ENCODE assay signal across 11 cellular contexts in the genomic region with DNA sequence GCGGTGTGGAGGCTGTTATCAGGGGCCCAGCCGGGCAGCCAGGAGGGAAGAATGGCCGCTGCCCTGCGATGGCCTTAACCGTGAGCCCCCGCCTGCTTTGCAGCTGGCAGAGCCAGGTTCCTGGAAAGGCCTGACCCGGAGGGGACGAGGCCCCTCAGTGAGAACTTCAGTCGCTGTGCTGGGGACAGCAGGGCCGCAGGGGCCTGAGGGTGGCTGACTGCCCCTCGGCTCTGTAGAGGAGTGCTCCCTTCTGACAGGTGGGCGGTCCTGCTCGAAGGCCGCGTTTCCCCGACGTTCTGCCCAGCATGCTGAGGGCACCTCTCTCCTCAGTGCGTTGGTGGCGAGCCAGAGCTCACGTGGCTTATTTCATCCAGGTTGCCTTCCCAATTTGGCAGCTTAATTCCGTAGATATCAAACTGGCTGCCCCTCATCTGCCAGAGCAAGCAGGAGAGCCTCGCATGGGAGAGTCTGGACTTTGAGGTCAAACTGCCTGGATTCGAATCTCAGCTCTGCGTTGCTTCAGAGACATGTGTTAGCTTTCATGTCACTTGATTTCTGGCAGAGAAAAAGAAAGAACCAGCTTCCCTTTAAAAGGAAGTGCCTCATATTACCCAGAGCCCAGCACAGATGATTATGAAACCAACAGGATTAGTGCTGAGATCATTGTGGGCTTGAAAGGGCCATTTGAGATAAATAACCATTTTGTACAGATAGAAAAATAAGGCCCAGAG.
DNase-seq lines count a peak whose midpoint lies in the region; ATAC-seq and TF ChIP-seq lines count a peak whose summit lies in the region.
"Had no signal": no experiment of that assay in that cellular context is flagged by ENCODE, and none has a peak within 500 bp of the region (broad histone marks: within the 10 kb centered on the region; RNA-seq: fewer than 3 reads in every experiment).

No MANE protein-coding gene starts in this region.

- peak; percentile 80 to 88 for DNase-seq in AML-193 (lab: John Stamatoyannopoulos, UW)
- DNase-seq in NOMO-1 (lab: John Stamatoyannopoulos, UW; ENCODE audit: unreplicated experiment in 2 of 2), result peak; percentile 81 to 90
- DNase-seq in esophagus squamous epithelium (lab: John Stamatoyannopoulos, UW), result no peak
- DNase-seq in neural progenitor cell (ENCODE audit: low spot score), result no peak
- DNase-seq in NCI-H2171 treated with DMSO at 0.1 percent for 48 hours (lab: John Stamatoyannopoulos, UW), result no peak
- DNase-seq in stimulated activated CD4-positive, alpha-beta T cell treated with anti-CD3 and anti-CD28 coated beads, Interleukin-15, amount 100 ng/mL, for 24 hours, result no peak
- DNase-seq in activated CD4-positive, alpha-beta T cell treated with anti-CD3 and anti-CD28 coated beads for 36 hours, result no peak
- no peak for DNase-seq in NCI-H2171 (lab: John Stamatoyannopoulos, UW)
- DNase-seq: DND-41, GOT3 had no signal

- ATAC-seq in activated CD4-positive, alpha-beta T cell treated with anti-CD3 and anti-CD28 coated beads for 36 hours, result no peak

- peak overlapping the region; percentile 18 for H3K27ac Mint-ChIP-seq in neural progenitor cell
- no peak overlapping the region for H3K27ac Mint-ChIP-seq in activated CD4-positive, alpha-beta T cell treated with anti-CD3 and anti-CD28 coated beads for 36 hours

- no peaks in the 10 kb centered on the region for H3K27me3 ChIP-seq in esophagus squamous epithelium
- H3K27me3 ChIP-seq in neural progenitor cell, result no peaks in the 10 kb centered on the region

- H3K79me2 ChIP-seq in neural progenitor cell (ENCODE audit: low read depth), result no peaks in the 10 kb centered on the region

- no peak overlapping the region for H3K4me2 ChIP-seq in neural progenitor cell

- 76 to 92% methylated on average over 6 to 9 of the region's 24 CpGs for WGBS in esophagus squamous epithelium, 2 donors

- peaks cover 10% of the 10 kb centered on the region for H3K27me3 Mint-ChIP-seq in neural progenitor cell (ENCODE audit: insufficient read depth, low read depth)
- H3K27me3 Mint-ChIP-seq in activated CD4-positive, alpha-beta T cell treated with anti-CD3 and anti-CD28 coated beads for 36 hours, result no peaks in the 10 kb centered on the region

- TF ChIP-seq POLR2A in esophagus squamous epithelium (IDR thresholded peaks at IDR 0.05), result no peak

- H3K9me3 ChIP-seq in esophagus squamous epithelium, result no peaks in the 10 kb centered on the region
- H3K9me3 ChIP-seq in neural progenitor cell (ENCODE audit: low read depth), result no peaks in the 10 kb centered on the region

- H3K4me1 ChIP-seq in esophagus squamous epithelium (peaks cover 0 to 32% (median 9%) of the 10 kb centered on the region in 3 donors), neural progenitor cell (peaks cover 11% of the 10 kb centered on the region)

- POLR2A ChIA-PET in activated CD4-positive, alpha-beta T cell treated with anti-CD3 and anti-CD28 coated beads for 36 hours (lab: Charles Lee), result no interaction called here

- no peak overlapping the region for H3K9ac ChIP-seq in neural progenitor cell

- H3K36me3 Mint-ChIP-seq in neural progenitor cell, result peaks cover 14% of the 10 kb centered on the region
- H3K36me3 Mint-ChIP-seq in activated CD4-positive, alpha-beta T cell treated with anti-CD3 and anti-CD28 coated beads for 36 hours (ENCODE audit: low read depth), result peaks cover 4% of the 10 kb centered on the region

- TF ChIP-seq CTCF in esophagus squamous epithelium (IDR thresholded peaks at IDR 0.05), result no peak
- TF ChIP-seq CTCF in neural progenitor cell (IDR thresholded peaks at IDR 0.05), result no peak

- intact Hi-C loops in esophagus squamous epithelium (cut with DNase I), result no loop called here
- intact Hi-C loops in activated CD4-positive, alpha-beta T cell treated with anti-CD3 and anti-CD28 coated beads for 36 hours (cut with DNase I, micrococcal nuclease), result no loop called here

- no peak overlapping the region for H3K4me3 Mint-ChIP-seq in neural progenitor cell
- H3K4me3 Mint-ChIP-seq in activated CD4-positive, alpha-beta T cell treated with anti-CD3 and anti-CD28 coated beads for 36 hours, result no peak overlapping the region
- H3K4me3 Mint-ChIP-seq: WTC11 had no signal

- H3K4me1 Mint-ChIP-seq in neural progenitor cell, result peaks cover 37% of the 10 kb centered on the region
- no peaks in the 10 kb centered on the region for H3K4me1 Mint-ChIP-seq in activated CD4-positive, alpha-beta T cell treated with anti-CD3 and anti-CD28 coated beads for 36 hours

- H3F3A ChIP-seq in neural progenitor cell (ENCODE audit: low read depth), result no peaks in the 10 kb centered on the region

- CTCF ChIA-PET in activated CD4-positive, alpha-beta T cell treated with anti-CD3 and anti-CD28 coated beads for 36 hours (lab: Charles Lee), result no interaction called here

- no peaks in the 10 kb centered on the region for H4K20me1 ChIP-seq in neural progenitor cell (ENCODE audit: low read depth)

- H3K27ac ChIP-seq in esophagus squamous epithelium (peak overlapping the region; percentile 60 to 92 (median 78)), neural progenitor cell (no peak overlapping the region)

- H3K36me3 ChIP-seq in esophagus squamous epithelium (peaks cover 0 to 39% (median 0%) of the 10 kb centered on the region in 3 donors), neural progenitor cell (no peaks in the 10 kb centered on the region)

- no peak overlapping the region for H2AFZ ChIP-seq in neural progenitor cell (replicated peaks)

- peak overlapping the region in 1 of 4 donors; percentile 30 for H3K4me3 ChIP-seq in esophagus squamous epithelium
- H3K4me3 ChIP-seq in neural progenitor cell, result no peak overlapping the region

- no peaks in the 10 kb centered on the region for H3K9me3 Mint-ChIP-seq in neural progenitor cell
- H3K9me3 Mint-ChIP-seq in activated CD4-positive, alpha-beta T cell treated with anti-CD3 and anti-CD28 coated beads for 36 hours (ENCODE audit: low read depth), result no peaks in the 10 kb centered on the region
- H3K9me3 Mint-ChIP-seq: WTC11 had no signal

Comparison
In these comparisons a context has a peak if more than half of its experiments do, and no peak if none do; other contexts are left out.
1. DNase-seq: peak in AML-193 (2 of 2) and NOMO-1 (2 of 2); none in esophagus squamous epithelium (single experiment), neural progenitor cell (single experiment), NCI-H2171 treated with DMSO at 0.1 percent for 48 hours (single experiment), stimulated activated CD4-positive, alpha-beta T cell treated with anti-CD3 and anti-CD28 coated beads, Interleukin-15, amount 100 ng/mL, for 24 hours (single experiment), activated CD4-positive, alpha-beta T cell treated with anti-CD3 and anti-CD28 coated beads for 36 hours (single experiment) and NCI-H2171 (single experiment).